In the genomic region with DNA sequence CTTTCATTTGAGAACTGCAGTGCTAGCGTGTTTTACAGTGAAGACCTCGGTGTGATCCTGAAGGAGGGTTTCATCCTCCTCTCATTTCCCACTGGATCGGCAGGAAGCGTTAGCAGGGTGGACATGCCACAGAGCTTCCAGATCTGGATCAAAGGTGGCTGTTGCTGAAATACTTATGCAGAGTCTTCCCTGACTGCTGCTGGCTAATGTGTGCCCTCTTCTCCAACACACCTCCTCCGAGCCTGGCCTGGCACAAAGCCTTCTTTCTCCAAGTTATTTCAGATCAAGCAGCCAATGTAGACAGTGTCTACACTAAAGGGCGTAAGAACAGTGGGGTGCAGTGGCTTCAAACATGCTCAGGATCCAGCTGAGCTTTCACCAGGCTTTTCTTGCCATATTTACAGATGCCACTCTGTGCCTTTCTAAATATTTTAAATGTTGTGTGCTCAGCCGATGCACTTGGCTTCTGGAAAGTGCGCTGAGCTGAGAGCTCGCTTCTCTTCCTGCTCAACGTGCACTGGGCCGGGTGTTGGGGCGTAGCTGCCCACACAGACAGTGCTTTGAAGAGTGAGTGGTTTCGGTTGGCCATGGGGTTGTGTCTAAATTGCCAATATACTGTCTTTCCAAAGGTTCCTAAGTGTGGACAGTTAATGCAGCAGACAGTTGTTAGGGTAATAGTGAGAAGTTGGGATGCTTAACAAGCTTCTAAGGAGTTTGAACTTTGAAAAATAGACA, we compare ENCODE assay signal across 12 cellular contexts. TPM values are rescaled to one million over a fixed set of nuclear protein-coding genes. Genes with fewer than 3 reads are reported as not detected.
DNase-seq lines count a peak whose midpoint lies in the region; ATAC-seq and TF ChIP-seq lines count a peak whose summit lies in the region.
"Had no signal": no experiment of that assay in that cellular context is flagged by ENCODE, and none has a peak within 500 bp of the region (broad histone marks: within the 10 kb centered on the region; RNA-seq: fewer than 3 reads in every experiment).

No MANE protein-coding gene starts in this region.

- H3K9me3 ChIP-seq in naive thymus-derived CD4-positive, alpha-beta T cell (ENCODE audit: control insufficient read depth in 2 of 3, low read length in 3 of 3): no peaks in the 10 kb centered on the region
- H3K9me3 ChIP-seq in upper lobe of left lung: no peaks in the 10 kb centered on the region

- DNase-seq in T-helper 1 cell (no peak), dermis blood vessel endothelial cell (peak; percentile 23), upper lobe of left lung (no peak), COLO668 (lab: John Stamatoyannopoulos, UW; ENCODE audit: unreplicated experiment) (no peak)
- DNase-seq in naive thymus-derived CD4-positive, alpha-beta T cell: no peak
- no peak for DNase-seq in activated naive CD4-positive, alpha-beta T cell (lab: John Stamatoyannopoulos, UW)
- DNase-seq: amniotic stem cell, NCI-H226 had no signal

- no peak for TF ChIP-seq POLR2A in upper lobe of left lung (IDR thresholded peaks at IDR 0.05)

- 53 to 58% methylated on average over 13 of the region's 13 CpGs for WGBS in upper lobe of left lung, 2 donors

- H3K4me3 Mint-ChIP-seq in T-helper 1 cell treated with Interleukin-12 subunit alpha and Interleukin-12 subunit beta and Interleukin-4 antibody, amounts not matched to agents 30 μg/mL and 1 μg/mL, for 36 hours: no peak overlapping the region
- H3K4me3 Mint-ChIP-seq in naive thymus-derived CD4-positive, alpha-beta T cell: peak overlapping the region in 1 of 10 donors; percentile 1

- no peaks in the 10 kb centered on the region for H3K4me1 ChIP-seq in naive thymus-derived CD4-positive, alpha-beta T cell (ENCODE audit: control insufficient read depth in 2 of 2, insufficient read depth in 2 of 2, low read length in 2 of 2)
- peaks cover 11 to 24% (median 19%) of the 10 kb centered on the region in 4 donors for H3K4me1 ChIP-seq in upper lobe of left lung

- no peak overlapping the region for H3K27ac ChIP-seq in naive thymus-derived CD4-positive, alpha-beta T cell (ENCODE audit: low read depth, low read length)
- H3K27ac ChIP-seq in upper lobe of left lung: peak overlapping the region; percentile 63 to 75 (median 69)

- no peaks in the 10 kb centered on the region for H3K27me3 Mint-ChIP-seq in T-helper 1 cell treated with Interleukin-12 subunit alpha and Interleukin-12 subunit beta and Interleukin-4 antibody, amounts not matched to agents 30 μg/mL and 1 μg/mL, for 36 hours (ENCODE audit: low read depth)
- no peaks in the 10 kb centered on the region for H3K27me3 Mint-ChIP-seq in naive thymus-derived CD4-positive, alpha-beta T cell

- H3K9me3 Mint-ChIP-seq in T-helper 1 cell treated with Interleukin-12 subunit alpha and Interleukin-12 subunit beta and Interleukin-4 antibody, amounts not matched to agents 30 μg/mL and 1 μg/mL, for 36 hours: no peaks in the 10 kb centered on the region
- H3K9me3 Mint-ChIP-seq in naive thymus-derived CD4-positive, alpha-beta T cell: no peaks in the 10 kb centered on the region

- H3K36me3 Mint-ChIP-seq in T-helper 1 cell treated with Interleukin-12 subunit alpha and Interleukin-12 subunit beta and Interleukin-4 antibody, amounts not matched to agents 30 μg/mL and 1 μg/mL, for 36 hours (ENCODE audit: low read depth): no peaks in the 10 kb centered on the region
- peaks cover 0 to 10% (median 0%) of the 10 kb centered on the region in 5 donors for H3K36me3 Mint-ChIP-seq in naive thymus-derived CD4-positive, alpha-beta T cell

- peaks cover 0 to 10% (median 0%) of the 10 kb centered on the region in 3 experiments for H3K36me3 ChIP-seq in naive thymus-derived CD4-positive, alpha-beta T cell (ENCODE audit: control insufficient read depth in 2 of 3, insufficient read depth in 3 of 3, low read length in 3 of 3)
- peaks cover 0 to 10% (median 1%) of the 10 kb centered on the region in 4 donors for H3K36me3 ChIP-seq in upper lobe of left lung

- peak overlapping the region; percentile 15 for H3K27ac Mint-ChIP-seq in T-helper 1 cell treated with Interleukin-12 subunit alpha and Interleukin-12 subunit beta and Interleukin-4 antibody, amounts not matched to agents 30 μg/mL and 1 μg/mL, for 36 hours
- H3K27ac Mint-ChIP-seq in naive thymus-derived CD4-positive, alpha-beta T cell: peak overlapping the region in 5 of 9 donors; percentile 10 to 63 (median 30)

- TF ChIP-seq EP300 in upper lobe of left lung (IDR thresholded peaks at IDR 0.05): no peak

- TF ChIP-seq CTCF in upper lobe of left lung (IDR thresholded peaks at IDR 0.05): no peak

- ATAC-seq in naive thymus-derived CD4-positive, alpha-beta T cell: no peak
- peak; percentile 27 to 48 for ATAC-seq in upper lobe of left lung (ENCODE audit: low FRiP score in 2 of 2)
- no peak for ATAC-seq in HG03159 (IDR thresholded peaks at IDR 0.05; ENCODE audit: unreplicated experiment)
- ATAC-seq: K562 had no signal

- no peaks in the 10 kb centered on the region for H3K27me3 ChIP-seq in naive thymus-derived CD4-positive, alpha-beta T cell (ENCODE audit: control insufficient read depth in 2 of 2, insufficient read depth in 2 of 2, low read length in 2 of 2)
- H3K27me3 ChIP-seq in upper lobe of left lung: no peaks in the 10 kb centered on the region

- intact Hi-C loops in naive thymus-derived CD4-positive, alpha-beta T cell (cut with micrococcal nuclease): no loop called here

- CTCF ChIA-PET in naive thymus-derived CD4-positive, alpha-beta T cell (lab: Charles Lee): no interaction called here

- POLR2A ChIA-PET in naive thymus-derived CD4-positive, alpha-beta T cell (lab: Charles Lee): no interaction called here

- no peak overlapping the region for H3K4me3 ChIP-seq in naive thymus-derived CD4-positive, alpha-beta T cell (ENCODE audit: low read length)
- H3K4me3 ChIP-seq in upper lobe of left lung: peak overlapping the region in 1 of 4 donors; percentile 41
- H3K4me3 ChIP-seq: K562 had no signal

- H3K4me1 Mint-ChIP-seq in T-helper 1 cell treated with Interleukin-12 subunit alpha and Interleukin-12 subunit beta and Interleukin-4 antibody, amounts not matched to agents 30 μg/mL and 1 μg/mL, for 36 hours (ENCODE audit: low read depth): peaks cover 4% of the 10 kb centered on the region
- H3K4me1 Mint-ChIP-seq in naive thymus-derived CD4-positive, alpha-beta T cell: peaks cover 0 to 4% (median 3%) of the 10 kb centered on the region in 7 donors

RNA-seq across cellular contexts. Expression of a gene that starts 2.1 kb away (rescaled TPM):
- total RNA-seq in dermis blood vessel endothelial cell: 0.05 TPM in 1 of 2 replicates, not detected in the other
- total RNA-seq in naive thymus-derived CD4-positive, alpha-beta T cell: not detected
- under 1 TPM in 1 of 2 donors, not detected in 1; 0.13 TPM for polyA plus RNA-seq in naive thymus-derived CD4-positive, alpha-beta T cell
- total RNA-seq in upper lobe of left lung: 10 to 100 TPM in 2 of 6 donors, 1 to 10 TPM in 4; 2.9 to 14.4 (median 6.9) TPM
- total RNA-seq: K562, omental fat pad had no signal
- polyA plus RNA-seq: K562 had no signal

Comparison
In these comparisons a context has a peak if more than half of its experiments do, and no peak if none do; other contexts are left out.
1. ATAC-seq: peak in upper lobe of left lung (2 of 2); none in naive thymus-derived CD4-positive, alpha-beta T cell (single experiment) and HG03159 (single experiment).